In genomic region chr1:15031251-15031930, GRCh38 we compare ENCODE assay signal across 33 cellular contexts.
DNase-seq lines count a peak whose midpoint lies in the region; ATAC-seq, FAIRE-seq and TF ChIP-seq lines count a peak whose summit lies in the region.
"Had no signal": no experiment of that assay in that cellular context is flagged by ENCODE, and none has a peak within 500 bp of the region (broad histone marks: within the 10 kb centered on the region; RNA-seq: fewer than 3 reads in every experiment).

No MANE protein-coding gene starts in this region.

- no peaks in the 10 kb centered on the region for H3K27me3 Mint-ChIP-seq in activated naive CD4-positive, alpha-beta T cell treated with anti-CD3 and anti-CD28 coated beads, Interleukin-2, amount 50 U/mL, for 24 hours
- H3K27me3 Mint-ChIP-seq: activated CD4-positive, alpha-beta T cell treated with anti-CD3 and anti-CD28 coated beads, Interleukin-2, amount 10 ng/mL, durations not matched to agents 7 days and 5 days had no signal

- H3K4me3 ChIP-seq in astrocyte of the cerebellum (ENCODE audit: low read depth, low read length) (no peak overlapping the region), kidney (ENCODE audit: low read length in 2 of 2) (no peak overlapping the region), smooth muscle cell (no peak overlapping the region), hepatocyte (no peak overlapping the region)
- H3K4me3 ChIP-seq: ascending aorta, lung, ovary, SJSA1, suprapubic skin had no signal

- intact Hi-C loops in kidney (cut with DNase I), result no loop called here

- H3K27me3 ChIP-seq in smooth muscle cell (ENCODE audit: low read depth) (no peaks in the 10 kb centered on the region), hepatocyte (no peaks in the 10 kb centered on the region)
- H3K27me3 ChIP-seq: ascending aorta, ovary, SJSA1, suprapubic skin had no signal

- no peak for FAIRE-seq in kidney (lab: Jason Lieb, UNC)
- FAIRE-seq: urothelium cell line had no signal

- H3K79me2 ChIP-seq in smooth muscle cell (ENCODE audit: low read depth) (no peaks in the 10 kb centered on the region), hepatocyte (no peaks in the 10 kb centered on the region)

- H3K9me3 ChIP-seq in kidney (ENCODE audit: control insufficient read depth in 1 of 2, low read length in 2 of 2) (no peaks in the 10 kb centered on the region), smooth muscle cell (replicated peaks; ENCODE audit: low read depth) (no peaks in the 10 kb centered on the region), hepatocyte (ENCODE audit: low read depth) (no peaks in the 10 kb centered on the region)
- H3K9me3 ChIP-seq: ascending aorta, Caco-2, ovary, SJSA1, suprapubic skin had no signal

- H2AFZ ChIP-seq in smooth muscle cell (ENCODE audit: low read depth) (no peak overlapping the region), hepatocyte (no peak overlapping the region)

- H4K20me1 ChIP-seq in smooth muscle cell (ENCODE audit: low read depth) (no peaks in the 10 kb centered on the region), hepatocyte (ENCODE audit: insufficient read depth, poor library complexity, severe bottlenecking) (no peaks in the 10 kb centered on the region)

- TF ChIP-seq CTCF in astrocyte of the cerebellum (IDR thresholded peaks at IDR 0.05; ENCODE audit: low read depth, low read length, missing control alignments), result no peak
- TF ChIP-seq CTCF in kidney (IDR thresholded peaks at IDR 0.05; ENCODE audit: borderline replicate concordance, extremely low read depth, insufficient read depth), result no peak
- no peak for TF ChIP-seq CTCF in smooth muscle cell (IDR thresholded peaks at IDR 0.05; ENCODE audit: borderline replicate concordance, insufficient read depth, poor library complexity, severe bottlenecking)
- TF ChIP-seq CTCF in hepatocyte (IDR thresholded peaks at IDR 0.05; ENCODE audit: poor library complexity), result no peak

- peaks cover 8% of the 10 kb centered on the region for H3F3A ChIP-seq in smooth muscle cell (ENCODE audit: low read depth)

- DNase-seq in activated naive CD4-positive, alpha-beta T cell (lab: John Stamatoyannopoulos, UW), result no peak
- DNase-seq in astrocyte of the cerebellum (ENCODE audit: low read depth), result peak; percentile 22
- peak; percentile 57 for DNase-seq in kidney
- no peak for DNase-seq in smooth muscle cell (lab: John Stamatoyannopoulos, UW; ENCODE audit: unreplicated experiment)
- no peak for DNase-seq in ACHN
- DNase-seq in hepatocyte (ENCODE audit: low spot score), result no peak
- DNase-seq: activated CD4-positive, alpha-beta T cell treated with anti-CD3 and anti-CD28 coated beads, Interleukin-2, amount 10 ng/mL, durations not matched to agents 7 days and 5 days; activated gamma-delta T cell; Caco-2; cerebellar nuclear complex; dermis blood vessel endothelial cell; DMS53; foreskin melanocyte; Kasumi-1; left cardiac atrium; MV-4-11; NCI-H446; NCI-H748 treated with DMSO at 0.1 percent for 48 hours; nephron progenitor cell; ovary; stimulated activated naive CD4-positive, alpha-beta T cell treated with Interleukin-2 at 50 U/mL for 16 hours; T-cell had no signal

- WGBS in smooth muscle cell (ENCODE audit: low lambda C conversion rate), result 81% methylated on average over 8 of the region's 8 CpGs
- 90% methylated on average over 8 of the region's 8 CpGs for WGBS in hepatocyte (ENCODE audit: low lambda C conversion rate, missing lambda C conversion rate)

- peak overlapping the region; percentile 68 for H3K27ac Mint-ChIP-seq in activated naive CD4-positive, alpha-beta T cell treated with anti-CD3 and anti-CD28 coated beads, Interleukin-2, amount 50 U/mL, for 24 hours
- H3K27ac Mint-ChIP-seq: activated CD4-positive, alpha-beta T cell treated with anti-CD3 and anti-CD28 coated beads, Interleukin-2, amount 10 ng/mL, durations not matched to agents 7 days and 5 days; CD14-positive monocyte; nephron progenitor cell; T-cell had no signal

- H3K36me3 Mint-ChIP-seq in activated naive CD4-positive, alpha-beta T cell treated with anti-CD3 and anti-CD28 coated beads, Interleukin-2, amount 50 U/mL, for 24 hours, result no peaks in the 10 kb centered on the region
- H3K36me3 Mint-ChIP-seq: CD14-positive monocyte, T-cell had no signal

- H3K9ac ChIP-seq in kidney (ENCODE audit: low read length in 2 of 2) (peak overlapping the region in 1 of 2 donors; percentile 46), smooth muscle cell (ENCODE audit: low read depth) (no peak overlapping the region)

- TF ChIP-seq POLR2A in GM18505 (IDR thresholded peaks at IDR 0.05; ENCODE audit: borderline replicate concordance, extremely low read depth, insufficient read depth, insufficient read length), result no peak

- H3K36me3 ChIP-seq in kidney (ENCODE audit: control insufficient read depth in 1 of 2, insufficient read depth in 2 of 2, low read length in 2 of 2) (no peaks in the 10 kb centered on the region), smooth muscle cell (ENCODE audit: low read depth) (no peaks in the 10 kb centered on the region), hepatocyte (replicated peaks; ENCODE audit: insufficient read depth, low read depth) (no peaks in the 10 kb centered on the region)
- H3K36me3 ChIP-seq: ovary, suprapubic skin had no signal

- peak overlapping the region; percentile 68 to 79 for H3K27ac ChIP-seq in kidney (ENCODE audit: low read depth in 2 of 2, low read length in 2 of 2)
- peak overlapping the region; percentile 44 for H3K27ac ChIP-seq in smooth muscle cell (ENCODE audit: low read depth)
- no peak overlapping the region for H3K27ac ChIP-seq in hepatocyte
- H3K27ac ChIP-seq: 22Rv1, ascending aorta, HL-60, ovary, SJSA1, suprapubic skin had no signal

- peaks cover 10% of the 10 kb centered on the region for H3K4me1 Mint-ChIP-seq in activated naive CD4-positive, alpha-beta T cell treated with anti-CD3 and anti-CD28 coated beads, Interleukin-2, amount 50 U/mL, for 24 hours
- H3K4me1 Mint-ChIP-seq: CD14-positive monocyte had no signal

- no peaks in the 10 kb centered on the region for H3K9me3 Mint-ChIP-seq in activated naive CD4-positive, alpha-beta T cell treated with anti-CD3 and anti-CD28 coated beads, Interleukin-2, amount 50 U/mL, for 24 hours
- H3K9me3 Mint-ChIP-seq: activated CD4-positive, alpha-beta T cell treated with anti-CD3 and anti-CD28 coated beads, Interleukin-2, amount 10 ng/mL, durations not matched to agents 7 days and 5 days; CD14-positive monocyte; nephron progenitor cell; T-cell had no signal

- H3K4me2 ChIP-seq in smooth muscle cell (no peak overlapping the region), hepatocyte (no peak overlapping the region)

- peaks cover 33 to 40% of the 10 kb centered on the region in 2 donors for H3K4me1 ChIP-seq in kidney (ENCODE audit: control insufficient read depth in 1 of 2, insufficient read depth in 1 of 2, low read depth in 1 of 2, low read length in 2 of 2)
- H3K4me1 ChIP-seq in smooth muscle cell (ENCODE audit: low read depth), result peaks cover 12% of the 10 kb centered on the region
- H3K4me1 ChIP-seq in hepatocyte (ENCODE audit: insufficient read depth), result no peaks in the 10 kb centered on the region

- H3K9me2 ChIP-seq in hepatocyte (replicated peaks; ENCODE audit: insufficient read depth), result no peaks in the 10 kb centered on the region

- H3K4me3 Mint-ChIP-seq in activated naive CD4-positive, alpha-beta T cell treated with anti-CD3 and anti-CD28 coated beads, Interleukin-2, amount 50 U/mL, for 24 hours, result no peak overlapping the region
- H3K4me3 Mint-ChIP-seq: activated CD4-positive, alpha-beta T cell treated with anti-CD3 and anti-CD28 coated beads, Interleukin-2, amount 10 ng/mL, durations not matched to agents 7 days and 5 days; CD14-positive monocyte; nephron progenitor cell; T-cell had no signal

- in situ Hi-C loops in astrocyte of the cerebellum (cut with HindIII; ENCODE audit: low sequenced_read_pairs), result no loop called here
- in situ Hi-C loops in ACHN (cut with HindIII; ENCODE audit: low pct_ligation_motif_present, low pct_unique_long_range_greater_than_20kb, low sequenced_read_pairs), result no loop called here

- ATAC-seq in GM18505 (IDR thresholded peaks at IDR 0.05; ENCODE audit: unreplicated experiment), result no peak
- ATAC-seq: esophagus mucosa, left cardiac atrium, T-cell had no signal

Comparison
In these comparisons a context has a peak if more than half of its experiments do, and no peak if none do; other contexts are left out.
1. DNase-seq: peak in astrocyte of the cerebellum (single experiment) and kidney (single experiment); none in activated naive CD4-positive, alpha-beta T cell (0 of 4), smooth muscle cell (single experiment), ACHN (single experiment) and hepatocyte (single experiment).